ENCODE assay signal across 16 cellular contexts in genomic region chr1:43072314-43072713, GRCh38.
"Had no signal": no experiment of that assay in that cellular context is flagged by ENCODE, and none has a peak within 500 bp of the region (broad histone marks: within the 10 kb centered on the region; RNA-seq: fewer than 3 reads in every experiment).

No MANE protein-coding gene starts in this region.

- ATAC-seq: foreskin keratinocyte; left cardiac atrium; natural killer cell treated with Interleukin-12 subunit alpha and Interleukin-12 subunit beta and Interleukin-15 and Interleukin-18, amount 100 ng/mL, for 72 hours had no signal

- H3K27ac Mint-ChIP-seq: natural killer cell treated with Interleukin-12 subunit alpha and Interleukin-12 subunit beta and Interleukin-15 and Interleukin-18, amount 100 ng/mL, for 72 hours had no signal

- H3K27me3 Mint-ChIP-seq: natural killer cell treated with Interleukin-12 subunit alpha and Interleukin-12 subunit beta and Interleukin-15 and Interleukin-18, amount 100 ng/mL, for 72 hours had no signal

- H3K36me3 Mint-ChIP-seq: activated naive CD8-positive, alpha-beta T cell treated with anti-CD3 and anti-CD28 coated beads, Interleukin-2, amount 10 ng/mL, durations not matched to agents 7 days and 5 days; natural killer cell treated with Interleukin-12 subunit alpha and Interleukin-12 subunit beta and Interleukin-15 and Interleukin-18, amount 100 ng/mL, for 72 hours had no signal

- H3K9me3 Mint-ChIP-seq: activated naive CD8-positive, alpha-beta T cell treated with anti-CD3 and anti-CD28 coated beads, Interleukin-2, amount 10 ng/mL, durations not matched to agents 7 days and 5 days; natural killer cell treated with Interleukin-12 subunit alpha and Interleukin-12 subunit beta and Interleukin-15 and Interleukin-18, amount 100 ng/mL, for 72 hours had no signal

- H3K36me3 ChIP-seq: brain microvascular endothelial cell, spleen had no signal

- H3K4me3 Mint-ChIP-seq: activated naive CD8-positive, alpha-beta T cell treated with anti-CD3 and anti-CD28 coated beads, Interleukin-2, amount 10 ng/mL, durations not matched to agents 7 days and 5 days; natural killer cell treated with Interleukin-12 subunit alpha and Interleukin-12 subunit beta and Interleukin-15 and Interleukin-18, amount 100 ng/mL, for 72 hours had no signal

- DNase-seq: activated CD4-positive, alpha-beta T cell treated with anti-CD3 and anti-CD28 coated beads, Interleukin-2, amount 50 U/mL, for 1 hour; activated naive CD4-positive, alpha-beta T cell; activated naive CD8-positive, alpha-beta T cell treated with anti-CD3 and anti-CD28 coated beads, Interleukin-2, amount 10 ng/mL, durations not matched to agents 7 days and 5 days; activated T-cell treated with anti-CD3 and anti-CD28 coated beads for 4 hours; brain microvascular endothelial cell; central memory CD4-positive, alpha-beta T cell; dorsolateral prefrontal cortex; foreskin keratinocyte; hippocampal formation; left cardiac atrium; occipital lobe; spleen; stimulated activated CD4-positive, alpha-beta T cell treated with anti-CD3 and anti-CD28 coated beads, Interleukin-4, amount 100 ng/mL, for 4 hours; stimulated activated naive CD4-positive, alpha-beta T cell; T1000 had no signal

- H3K27ac ChIP-seq: brain microvascular endothelial cell, foreskin keratinocyte, spleen had no signal

- H3K9me3 ChIP-seq: spleen had no signal

- H3K27me3 ChIP-seq: brain microvascular endothelial cell, foreskin keratinocyte had no signal

- H3K4me3 ChIP-seq: dorsolateral prefrontal cortex, spleen had no signal
